Comparison of ENCODE assay signal across 1 cellular context in genomic region chr11:21820176-21820575, GRCh38.
A peak's percentile ranks its signal among the peaks of the same experiment; 100 is the strongest.
TF ChIP-seq lines count a peak whose summit lies in the region.

No MANE protein-coding gene starts in this region.

TF ChIP-seq in SK-N-SH, 30 proteins besides CTCF, POLR2A, EP300 and RAD21 (continued from another document):
- TF ChIP-seq RCOR1 (IDR thresholded peaks at IDR 0.05; ENCODE audit: low read length): no peak
- no peak for TF ChIP-seq RFX5 (IDR thresholded peaks at IDR 0.05; ENCODE audit: low read length)
- TF ChIP-seq GABPA (IDR thresholded peaks at IDR 0.05; ENCODE audit: low read depth): no peak
- TF ChIP-seq SMC3 (IDR thresholded peaks at IDR 0.05; ENCODE audit: low read depth, low read length): no peak
- no peak for TF ChIP-seq REST (IDR thresholded peaks at IDR 0.05; ENCODE audit: low read depth, low read length)
- TF ChIP-seq USF2 (IDR thresholded peaks at IDR 0.05; ENCODE audit: borderline replicate concordance, low read depth, low read length): no peak
- TF ChIP-seq FOXM1 (IDR thresholded peaks at IDR 0.05; ENCODE audit: low read depth): no peak
- no peak for TF ChIP-seq CHD2 (IDR thresholded peaks at IDR 0.05; ENCODE audit: low read length, partially characterized antibody)
- TF ChIP-seq GATA2 (CRISPR knock-in tag; IDR thresholded peaks at IDR 0.05): peak; percentile 87
- peak; percentile 47; the same call in 1 of the 2 replicates for TF ChIP-seq FOXJ3 (CRISPR knock-in tag; IDR thresholded peaks at IDR 0.05)
- TF ChIP-seq USF1 (IDR thresholded peaks at IDR 0.05; ENCODE audit: borderline replicate concordance, low read depth): no peak
- TF ChIP-seq ZBTB33 (IDR thresholded peaks at IDR 0.05; ENCODE audit: borderline replicate concordance, low read depth): no peak
- no peak for TF ChIP-seq TEAD4 (IDR thresholded peaks at IDR 0.05; ENCODE audit: borderline replicate concordance, insufficient read depth)
- peak; percentile 11; the same call in 1 of the 2 replicates for TF ChIP-seq TCF12 (IDR thresholded peaks at IDR 0.05)
- no peak for TF ChIP-seq EZH2phosphoT487 (IDR thresholded peaks at IDR 0.05; ENCODE audit: borderline replicate concordance, low read depth)
- TF ChIP-seq POLR2AphosphoS5 (IDR thresholded peaks at IDR 0.05; ENCODE audit: low read depth, low read length): no peak
- no peak for TF ChIP-seq IRF3 (IDR thresholded peaks at IDR 0.05; ENCODE audit: low read depth, low read length)
